8 cellular contexts compared by ENCODE assay signal in the genomic region with DNA sequence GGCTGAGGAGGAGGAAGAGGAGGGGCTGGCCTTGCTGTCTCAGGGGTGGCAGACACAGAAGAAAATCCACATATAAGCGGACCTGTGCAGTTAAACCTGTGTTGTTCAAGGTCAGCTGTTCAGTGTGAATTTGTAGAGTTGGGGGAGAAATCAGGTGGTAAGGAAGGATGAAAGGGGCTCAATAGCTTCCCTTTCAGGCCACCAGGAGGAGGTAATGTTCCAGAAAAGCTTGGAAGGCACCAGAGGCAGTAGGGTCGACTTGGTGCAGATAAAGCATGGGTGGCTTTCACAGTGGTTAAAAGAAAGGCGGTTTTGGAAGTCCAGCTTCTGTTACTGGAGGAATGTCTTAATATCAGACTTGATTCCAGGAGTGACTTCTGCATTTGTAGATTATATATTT.
DNase-seq lines count a peak whose midpoint lies in the region; ATAC-seq and TF ChIP-seq lines count a peak whose summit lies in the region.

No MANE protein-coding gene starts in this region.

- peak; percentile 82 to 86 for TF ChIP-seq CTCF in Caco-2 (IDR thresholded peaks at IDR 0.05; ENCODE audit: insufficient read depth in 1 of 2, low read depth in 1 of 2, low read length in 1 of 2, severe bottlenecking in 1 of 2, unreplicated experiment in 1 of 2)
- peak; percentile 75 for TF ChIP-seq CTCF in HFFc6 (IDR thresholded peaks at IDR 0.05)
- TF ChIP-seq CTCF in foreskin keratinocyte (conservative IDR thresholded peaks at IDR 0.05), result peak; percentile 73
- TF ChIP-seq CTCF in CD4-positive, alpha-beta T cell (IDR thresholded peaks at IDR 0.05), result no peak

- H3K27me3 Mint-ChIP-seq in Caco-2 (ENCODE audit: insufficient read depth, unreplicated experiment) (no peaks in the 10 kb centered on the region), HFFc6 (ENCODE audit: insufficient read depth) (peaks cover 4% of the 10 kb centered on the region; the same call in 1 of the 2 replicates)
- peaks cover 4% of the 10 kb centered on the region for H3K27me3 Mint-ChIP-seq in CD4-positive, alpha-beta T cell

- CTCF ChIA-PET in Caco-2 (lab: Charles Lee), result interaction anchor here (1.2 to 1.6 kb wide), 2 partner anchors 118 to 906 kb away, joined by 7 to 8 read pairs; no protein-coding TSS in a partner anchor
- CTCF ChIA-PET in CD4-positive, alpha-beta T cell (lab: Charles Lee), result no interaction called here

- H3K4me1 ChIP-seq in Caco-2 (no peaks in the 10 kb centered on the region), NT2/D1 (ENCODE audit: insufficient read depth, insufficient read length) (no peaks in the 10 kb centered on the region), foreskin keratinocyte (no peaks in the 10 kb centered on the region)

- H3K9me3 ChIP-seq in Caco-2 (no peaks in the 10 kb centered on the region), NT2/D1 (ENCODE audit: insufficient read depth, low read length) (no peaks in the 10 kb centered on the region)
- no peaks in the 10 kb centered on the region for H3K9me3 ChIP-seq in CD4-positive, alpha-beta T cell (ENCODE audit: control insufficient read depth, low read length)

- no peaks in the 10 kb centered on the region for H3K36me3 ChIP-seq in Caco-2 (ENCODE audit: control insufficient read depth, insufficient read depth, low read length)
- H3K36me3 ChIP-seq in NT2/D1 (ENCODE audit: insufficient read depth, insufficient read length, low read length), result no peaks in the 10 kb centered on the region

- no peaks in the 10 kb centered on the region for H3K9me3 Mint-ChIP-seq in Caco-2 (ENCODE audit: unreplicated experiment)
- no peaks in the 10 kb centered on the region for H3K9me3 Mint-ChIP-seq in HFFc6
- no peaks in the 10 kb centered on the region for H3K9me3 Mint-ChIP-seq in CD4-positive, alpha-beta T cell

- H3K4me3 ChIP-seq in Caco-2 (ENCODE audit: low read depth, low read length) (no peak overlapping the region), NT2/D1 (ENCODE audit: insufficient read length, low read depth) (no peak overlapping the region)

- H3K9ac ChIP-seq in NT2/D1 (ENCODE audit: insufficient read length, low read depth), result no peak overlapping the region

- H3K27ac Mint-ChIP-seq in Caco-2 (ENCODE audit: unreplicated experiment), result no peak overlapping the region
- H3K27ac Mint-ChIP-seq in HFFc6, result no peak overlapping the region
- no peak overlapping the region for H3K27ac Mint-ChIP-seq in CD4-positive, alpha-beta T cell

- no peaks in the 10 kb centered on the region for H3K27me3 ChIP-seq in Caco-2 (replicated peaks; ENCODE audit: control insufficient read depth, insufficient read depth, low read length)
- H3K27me3 ChIP-seq in NT2/D1 (ENCODE audit: insufficient read depth, insufficient read length), result no peaks in the 10 kb centered on the region
- no peaks in the 10 kb centered on the region for H3K27me3 ChIP-seq in foreskin keratinocyte
- H3K27me3 ChIP-seq in CD4-positive, alpha-beta T cell (ENCODE audit: control insufficient read depth, insufficient read depth, low read length), result no peaks in the 10 kb centered on the region

- intact Hi-C loops in Caco-2 (cut with micrococcal nuclease; ENCODE audit: unreplicated experiment), result loop anchor here (1.0 to 5.0 kb wide), 5 partner anchors 84 to 727 kb away; no protein-coding TSS in a partner anchor
- intact Hi-C loops in CD4-positive, alpha-beta T cell (cut with DNase I, micrococcal nuclease), result no loop called here

- peak; percentile 55 to 63 for DNase-seq in Caco-2
- peak; percentile 3 for DNase-seq in HFFc6
- DNase-seq in NT2/D1 (ENCODE audit: low read depth, low spot score), result peak; percentile 40
- peak in 1 of 2 donors; percentile 22 for DNase-seq in foreskin keratinocyte
- no peak for DNase-seq in CD1c-positive myeloid dendritic cell (ENCODE audit: extremely low spot score)
- DNase-seq in CD4-positive, alpha-beta T cell, result no peak

- POLR2A ChIA-PET in Caco-2 (lab: Charles Lee), result no interaction called here
- POLR2A ChIA-PET in CD4-positive, alpha-beta T cell (lab: Charles Lee), result no interaction called here

- no peak for TF ChIP-seq POLR2A in GM18505 (IDR thresholded peaks at IDR 0.05; ENCODE audit: borderline replicate concordance, extremely low read depth, insufficient read depth, insufficient read length)

- no peak overlapping the region for H3K4me3 Mint-ChIP-seq in Caco-2 (ENCODE audit: unreplicated experiment)
- H3K4me3 Mint-ChIP-seq in HFFc6, result no peak overlapping the region
- H3K4me3 Mint-ChIP-seq in CD4-positive, alpha-beta T cell, result no peak overlapping the region

- no TSS peak for BruUV-seq in Caco-2 (replicated peaks; lab: Mats Ljungman, UMichigan)

- H3K36me3 Mint-ChIP-seq in Caco-2 (ENCODE audit: insufficient read depth, unreplicated experiment) (no peaks in the 10 kb centered on the region), HFFc6 (ENCODE audit: low read depth) (no peaks in the 10 kb centered on the region)
- H3K36me3 Mint-ChIP-seq in CD4-positive, alpha-beta T cell (ENCODE audit: low read depth), result no peaks in the 10 kb centered on the region

- no peak overlapping the region for H3K27ac ChIP-seq in foreskin keratinocyte
- no peak overlapping the region for H3K27ac ChIP-seq in CD4-positive, alpha-beta T cell (ENCODE audit: low read depth, low read length)

- H3K4me1 Mint-ChIP-seq in Caco-2 (ENCODE audit: low read depth, unreplicated experiment) (no peaks in the 10 kb centered on the region), HFFc6 (ENCODE audit: low read depth) (no peaks in the 10 kb centered on the region)
- H3K4me1 Mint-ChIP-seq in CD4-positive, alpha-beta T cell (ENCODE audit: low read depth), result no peaks in the 10 kb centered on the region

- ATAC-seq in foreskin keratinocyte (peak; percentile 79), HG03457 (IDR thresholded peaks at IDR 0.05; ENCODE audit: unreplicated experiment) (no peak), GM18505 (IDR thresholded peaks at IDR 0.05; ENCODE audit: unreplicated experiment) (no peak)
- ATAC-seq in CD4-positive, alpha-beta T cell (ENCODE audit: poor library complexity), result no peak

Comparison
In these comparisons a context has a peak if more than half of its experiments do, and no peak if none do; other contexts are left out.
1. DNase-seq: peak in Caco-2 (2 of 2), HFFc6 (single experiment) and NT2/D1 (single experiment); none in CD1c-positive myeloid dendritic cell (single experiment) and CD4-positive, alpha-beta T cell (0 of 10).